In genomic region chr10:97139651-97140283, GRCh38 we compare ENCODE assay signal across 23 cellular contexts. TPM values are rescaled to one million over a fixed set of nuclear protein-coding genes. Genes with fewer than 3 reads are reported as not detected.
"Had no signal": no experiment of that assay in that cellular context is flagged by ENCODE, and none has a peak within 500 bp of the region (broad histone marks: within the 10 kb centered on the region; RNA-seq: fewer than 3 reads in every experiment).

No MANE protein-coding gene starts in this region.

- H3K4me1 Mint-ChIP-seq: activated CD4-positive, alpha-beta memory T cell treated with anti-CD3 and anti-CD28 coated beads, Interleukin-2, amount 10 ng/mL, durations not matched to agents 7 days and 5 days; activated naive CD8-positive, alpha-beta T cell treated with anti-CD3 and anti-CD28 coated beads for 36 hours; activated T-helper 17 cell treated with anti-CD3 and anti-CD28 coated beads, Interleukin-2, amount 50 U/mL, for 72 hours; T-cell had no signal

- H3K27ac Mint-ChIP-seq: activated CD4-positive, alpha-beta memory T cell treated with anti-CD3 and anti-CD28 coated beads, Interleukin-2, amount 10 ng/mL, durations not matched to agents 7 days and 5 days; activated naive CD8-positive, alpha-beta T cell treated with anti-CD3 and anti-CD28 coated beads for 36 hours; activated T-helper 17 cell treated with anti-CD3 and anti-CD28 coated beads, Interleukin-2, amount 50 U/mL, for 72 hours; natural killer cell treated with Interleukin-12 subunit alpha and Interleukin-12 subunit beta and Interleukin-15 and Interleukin-18, amount 100 ng/mL, for 72 hours; T-cell had no signal

- H3K4me3 Mint-ChIP-seq: activated CD4-positive, alpha-beta memory T cell treated with anti-CD3 and anti-CD28 coated beads, Interleukin-2, amount 10 ng/mL, durations not matched to agents 7 days and 5 days; activated naive CD8-positive, alpha-beta T cell treated with anti-CD3 and anti-CD28 coated beads for 36 hours; activated T-helper 17 cell treated with anti-CD3 and anti-CD28 coated beads, Interleukin-2, amount 50 U/mL, for 72 hours; natural killer cell treated with Interleukin-12 subunit alpha and Interleukin-12 subunit beta and Interleukin-15 and Interleukin-18, amount 100 ng/mL, for 72 hours; T-cell had no signal

- H3K9me3 ChIP-seq: colonic mucosa, psoas muscle, testis, upper lobe of left lung had no signal

- H3K27me3 ChIP-seq: colonic mucosa, testis, upper lobe of left lung had no signal

- H3K4me1 ChIP-seq: colonic mucosa, gastroesophageal sphincter, psoas muscle, testis, upper lobe of left lung had no signal

- ATAC-seq: activated T-helper 17 cell treated with anti-CD3 and anti-CD28 coated beads, Interleukin-2, amount 50 U/mL, for 72 hours; gastroesophageal sphincter; psoas muscle; SK-N-SH treated with all-trans-retinoic acid at 6 μM for 48 hours; T-cell had no signal

- H3K4me3 ChIP-seq: colonic mucosa, gastroesophageal sphincter, psoas muscle, testis, upper lobe of left lung had no signal

- DNase-seq: activated CD4-positive, alpha-beta memory T cell treated with anti-CD3 and anti-CD28 coated beads, Interleukin-2, amount 10 ng/mL, durations not matched to agents 7 days and 5 days; activated CD4-positive, alpha-beta T cell treated with anti-CD3 and anti-CD28 coated beads for 48 hours; activated CD4-positive, CD25-positive, alpha-beta regulatory T cell; activated naive CD4-positive, alpha-beta T cell; activated naive CD8-positive, alpha-beta T cell treated with anti-CD3 and anti-CD28 coated beads for 36 hours; activated T-cell treated with anti-CD3 and anti-CD28 coated beads, Interleukin-2, amount 50 U/mL, for 1 hour; amniotic stem cell; central memory CD4-positive, alpha-beta T cell; colonic mucosa; left cardiac atrium; psoas muscle; right cardiac atrium; small intestine; stimulated activated CD4-positive, alpha-beta T cell treated with anti-CD3 and anti-CD28 coated beads, Interleukin-4, amount 100 ng/mL, for 1 hour; T-cell; testis had no signal

- H3K36me3 Mint-ChIP-seq: activated naive CD8-positive, alpha-beta T cell treated with anti-CD3 and anti-CD28 coated beads for 36 hours; natural killer cell treated with Interleukin-12 subunit alpha and Interleukin-12 subunit beta and Interleukin-15 and Interleukin-18, amount 100 ng/mL, for 72 hours; T-cell had no signal

- H3K27ac ChIP-seq: colonic mucosa, gastroesophageal sphincter, psoas muscle, testis, upper lobe of left lung had no signal

- H3K36me3 ChIP-seq: colonic mucosa, gastroesophageal sphincter, upper lobe of left lung had no signal

- H3K9me3 Mint-ChIP-seq: activated CD4-positive, alpha-beta memory T cell treated with anti-CD3 and anti-CD28 coated beads, Interleukin-2, amount 10 ng/mL, durations not matched to agents 7 days and 5 days; activated naive CD8-positive, alpha-beta T cell treated with anti-CD3 and anti-CD28 coated beads for 36 hours; activated T-helper 17 cell treated with anti-CD3 and anti-CD28 coated beads, Interleukin-2, amount 50 U/mL, for 72 hours; natural killer cell treated with Interleukin-12 subunit alpha and Interleukin-12 subunit beta and Interleukin-15 and Interleukin-18, amount 100 ng/mL, for 72 hours; T-cell had no signal

RNA-seq across cellular contexts. Expression of gene SLIT1, which starts 46.0 kb away (rescaled TPM):
- total RNA-seq: lower leg skin, osteocyte had no signal
